Comparison of ENCODE assay signal across 7 cellular contexts in genomic region chr6:2972219-2972487, GRCh38. TPM values are rescaled to one million over a fixed set of nuclear protein-coding genes. Genes with fewer than 3 reads are reported as not detected.
DNase-seq lines count a peak whose midpoint lies in the region; ATAC-seq and TF ChIP-seq lines count a peak whose summit lies in the region.
"Not testable (repeated sequence)": the region's sequence is repeated elsewhere in the genome, so short reads cannot be mapped to it uniquely, and the experiment has no call there.

No MANE protein-coding gene starts in this region.

- not testable (repeated sequence) for H3K36me3 ChIP-seq in GM23338 (ENCODE audit: insufficient read depth); adipocyte (ENCODE audit: control insufficient read depth, insufficient read depth, low read length, severe bottlenecking); effector memory CD4-positive, alpha-beta T cell (ENCODE audit: control insufficient read depth, insufficient read depth, low read length); hepatocyte (replicated peaks; ENCODE audit: insufficient read depth, low read depth); smooth muscle cell (ENCODE audit: low read depth)

- WGBS in hepatocyte (ENCODE audit: low lambda C conversion rate, missing lambda C conversion rate): 62% methylated on average over 1 of the region's 1 CpG
- WGBS in smooth muscle cell (ENCODE audit: low lambda C conversion rate): 59% methylated on average over 1 of the region's 1 CpG

- H3K27ac ChIP-seq in GM23338 (ENCODE audit: low read depth); effector memory CD4-positive, alpha-beta T cell (ENCODE audit: insufficient read depth, low read length, poor library complexity, severe bottlenecking): not testable (repeated sequence)
- H3K27ac ChIP-seq in hepatocyte (peak overlapping the region; percentile 97), smooth muscle cell (ENCODE audit: low read depth) (peak overlapping the region; percentile 88)

- DNase-seq in GM23338 (ENCODE audit: low spot score); T-helper 2 cell treated with Interferon-gamma antibody and Interleukin-4, amounts not matched to agents 5 μg/mL and 100 μg/mL, for 36 hours (ENCODE audit: low spot score); adipocyte (ENCODE audit: low read depth); effector memory CD4-positive, alpha-beta T cell; hepatocyte (ENCODE audit: low spot score); natural killer cell; smooth muscle cell (lab: John Stamatoyannopoulos, UW; ENCODE audit: unreplicated experiment): not testable (repeated sequence)

- H3K79me2 ChIP-seq in GM23338 (replicated peaks; ENCODE audit: insufficient read depth); smooth muscle cell (ENCODE audit: low read depth): not testable (repeated sequence)
- peaks cover 21% of the 10 kb centered on the region for H3K79me2 ChIP-seq in hepatocyte

- H3K9me3 Mint-ChIP-seq in GM23338: peaks cover 12% of the 10 kb centered on the region; the same call in 2 of the 3 replicates
- not testable (repeated sequence) for H3K9me3 Mint-ChIP-seq in T-helper 2 cell treated with Interferon-gamma antibody and Interleukin-4, amounts not matched to agents 5 μg/mL and 100 μg/mL, for 36 hours; natural killer cell

- not testable (repeated sequence) for H2AFZ ChIP-seq in GM23338
- H2AFZ ChIP-seq in hepatocyte (peak overlapping the region; percentile 79), smooth muscle cell (ENCODE audit: low read depth) (peak overlapping the region; percentile 92)

- H3K4me2 ChIP-seq in GM23338: peak overlapping the region; percentile 82; the same call in 1 of the 2 replicates
- peak overlapping the region; percentile 87 for H3K4me2 ChIP-seq in hepatocyte
- H3K4me2 ChIP-seq in smooth muscle cell: peak overlapping the region; percentile 86

- H3K9me2 ChIP-seq in GM23338 (ENCODE audit: insufficient read depth); hepatocyte (replicated peaks; ENCODE audit: insufficient read depth): not testable (repeated sequence)

- H3K4me1 Mint-ChIP-seq in GM23338: not testable (repeated sequence)
- peaks cover 38% of the 10 kb centered on the region for H3K4me1 Mint-ChIP-seq in T-helper 2 cell treated with Interferon-gamma antibody and Interleukin-4, amounts not matched to agents 5 μg/mL and 100 μg/mL, for 36 hours (ENCODE audit: low read depth)
- H3K4me1 Mint-ChIP-seq in natural killer cell: peaks cover 60 to 69% of the 10 kb centered on the region in 2 donors

- not testable (repeated sequence) for H3K4me3 ChIP-seq in GM23338, hepatocyte
- H3K4me3 ChIP-seq in adipocyte (ENCODE audit: low read length): peak overlapping the region; percentile 86
- H3K4me3 ChIP-seq in effector memory CD4-positive, alpha-beta T cell (ENCODE audit: insufficient read depth, low read depth, low read length, poor library complexity, severe bottlenecking): peak overlapping the region; percentile 78
- H3K4me3 ChIP-seq in smooth muscle cell: peak overlapping the region; percentile 90

- H3K4me1 ChIP-seq in GM23338 (ENCODE audit: insufficient read depth) (peaks cover 11% of the 10 kb centered on the region), adipocyte (ENCODE audit: control insufficient read depth, insufficient read depth, low read length) (peaks cover 14% of the 10 kb centered on the region), hepatocyte (ENCODE audit: insufficient read depth) (peaks cover 17% of the 10 kb centered on the region), smooth muscle cell (ENCODE audit: low read depth) (peaks cover 21% of the 10 kb centered on the region)
- not testable (repeated sequence) for H3K4me1 ChIP-seq in effector memory CD4-positive, alpha-beta T cell (ENCODE audit: control insufficient read depth, insufficient read depth, low read length, poor library complexity, severe bottlenecking)

- H3K27me3 ChIP-seq in GM23338 (ENCODE audit: insufficient read depth); adipocyte (replicated peaks; ENCODE audit: control insufficient read depth, insufficient read depth, low read length); effector memory CD4-positive, alpha-beta T cell (replicated peaks; ENCODE audit: control insufficient read depth, insufficient read depth, low read length, poor library complexity, severe bottlenecking); hepatocyte; smooth muscle cell (ENCODE audit: low read depth): not testable (repeated sequence)

- peak overlapping the region; percentile 93 for H3K9ac ChIP-seq in adipocyte (ENCODE audit: low read length)
- H3K9ac ChIP-seq in smooth muscle cell (ENCODE audit: low read depth): peak overlapping the region; percentile 73

- ATAC-seq in GM23338, natural killer cell: not testable (repeated sequence)

- not testable (repeated sequence) for H3K36me3 Mint-ChIP-seq in GM23338 (ENCODE audit: low read depth); T-helper 2 cell treated with Interferon-gamma antibody and Interleukin-4, amounts not matched to agents 5 μg/mL and 100 μg/mL, for 36 hours (ENCODE audit: low read depth); natural killer cell

- H3K9me3 ChIP-seq in adipocyte (ENCODE audit: control insufficient read depth, low read length); effector memory CD4-positive, alpha-beta T cell (ENCODE audit: control insufficient read depth, low read length); hepatocyte (ENCODE audit: low read depth); smooth muscle cell (replicated peaks; ENCODE audit: low read depth): not testable (repeated sequence)

- intact Hi-C loops in natural killer cell (cut with micrococcal nuclease): loop anchor here (2.0 kb wide), 1 partner anchor 17 kb away; no protein-coding TSS in a partner anchor

- H3K4me3 Mint-ChIP-seq in GM23338 (peak overlapping the region; percentile 76), natural killer cell (peak overlapping the region; percentile 85)
- peak overlapping the region; percentile 82 for H3K4me3 Mint-ChIP-seq in T-helper 2 cell treated with Interferon-gamma antibody and Interleukin-4, amounts not matched to agents 5 μg/mL and 100 μg/mL, for 36 hours

- TF ChIP-seq CTCF in GM23338 (conservative IDR thresholded peaks at IDR 0.05; ENCODE audit: low read depth in 2 of 2); hepatocyte (IDR thresholded peaks at IDR 0.05; ENCODE audit: poor library complexity); natural killer cell (IDR thresholded peaks at IDR 0.05); smooth muscle cell (IDR thresholded peaks at IDR 0.05; ENCODE audit: borderline replicate concordance, insufficient read depth, poor library complexity, severe bottlenecking): not testable (repeated sequence)

- not testable (repeated sequence) for H3K27ac Mint-ChIP-seq in GM23338
- peak overlapping the region; percentile 10 for H3K27ac Mint-ChIP-seq in T-helper 2 cell treated with Interferon-gamma antibody and Interleukin-4, amounts not matched to agents 5 μg/mL and 100 μg/mL, for 36 hours
- peak overlapping the region; percentile 87 to 91 for H3K27ac Mint-ChIP-seq in natural killer cell

- H3K27me3 Mint-ChIP-seq in GM23338 (ENCODE audit: insufficient read depth, low read depth, poor library complexity): peaks cover 13% of the 10 kb centered on the region
- not testable (repeated sequence) for H3K27me3 Mint-ChIP-seq in T-helper 2 cell treated with Interferon-gamma antibody and Interleukin-4, amounts not matched to agents 5 μg/mL and 100 μg/mL, for 36 hours (ENCODE audit: low read depth); natural killer cell (ENCODE audit: low read depth in 2 of 2)

- not testable (repeated sequence) for H4K20me1 ChIP-seq in GM23338 (replicated peaks; ENCODE audit: insufficient read depth); hepatocyte (ENCODE audit: insufficient read depth, poor library complexity, severe bottlenecking); smooth muscle cell (ENCODE audit: low read depth)

- H3F3A ChIP-seq in GM23338 (replicated peaks; ENCODE audit: low read depth) (peaks cover 16% of the 10 kb centered on the region), smooth muscle cell (ENCODE audit: low read depth) (peaks cover 23% of the 10 kb centered on the region)

RNA-seq across cellular contexts. Expression of gene SERPINB6, which starts 0.8 kb away (rescaled TPM):
- 37.6 and 38.5 TPM in 2 replicates for total RNA-seq in GM23338 (2014; rRNA removed; shearing (Covaris generic))
- 25.9 and 26.0 TPM in 2 replicates for polyA plus RNA-seq in GM23338 (2016; fragmentation: Nextera tagmentation; extraction: Ambion mirVana)
- 77.7 and 87.9 TPM in 2 replicates for total RNA-seq in hepatocyte
- polyA plus RNA-seq in hepatocyte: 109 and 117 TPM in 2 replicates
- 100 to 1,000 TPM; 120 to 135 (median 129) TPM for total RNA-seq in natural killer cell
- 67.8 and 85.1 TPM in 2 replicates for total RNA-seq in smooth muscle cell
- polyA plus RNA-seq in smooth muscle cell: 116 and 118 TPM in 2 replicates

RNA-seq across cellular contexts. Expression of gene NQO2, which starts 27.5 kb away (rescaled TPM):
- 117 and 125 TPM in 2 replicates for total RNA-seq in GM23338 (2014; rRNA removed; shearing (Covaris generic))
- polyA plus RNA-seq in GM23338 (2016; fragmentation: Nextera tagmentation; extraction: Ambion mirVana): 159 and 173 TPM in 2 replicates
- total RNA-seq in hepatocyte: 22.5 and 23.4 TPM in 2 replicates
- polyA plus RNA-seq in hepatocyte: 28.6 and 38.5 TPM in 2 replicates
- total RNA-seq in natural killer cell: 10 to 100 TPM; 13.1 to 21.7 (median 16.2) TPM
- 12.9 and 16.4 TPM in 2 replicates for total RNA-seq in smooth muscle cell
- polyA plus RNA-seq in smooth muscle cell: 33.6 and 49.0 TPM in 2 replicates
